15 cellular contexts compared by ENCODE assay signal in genomic region chr6:29349348-29349747, GRCh38. TPM values are rescaled to one million over a fixed set of nuclear protein-coding genes. Genes with fewer than 3 reads are reported as not detected.
"Had no signal": no experiment of that assay in that cellular context is flagged by ENCODE, and none has a peak within 500 bp of the region (broad histone marks: within the 10 kb centered on the region; RNA-seq: fewer than 3 reads in every experiment).

No MANE protein-coding gene starts in this region.

RNA-seq across cellular contexts. Expression of gene OR5V1, which starts 19.3 kb away (rescaled TPM):
- total RNA-seq: stomach, subcutaneous adipose tissue, suprapubic skin, temporal lobe, thoracic aorta, thyroid gland, tibial nerve, transverse colon, upper lobe of left lung, upper lobe of right lung, ureter, urinary bladder, uterus, vagina had no signal
- polyA plus RNA-seq: stomach, thymus, urinary bladder had no signal

RNA-seq across cellular contexts. Expression of gene OR12D3, which starts 25.7 kb away (rescaled TPM):
- total RNA-seq: stomach, subcutaneous adipose tissue, suprapubic skin, temporal lobe, thoracic aorta, thyroid gland, tibial nerve, transverse colon, upper lobe of left lung, upper lobe of right lung, ureter, urinary bladder, uterus, vagina had no signal
- polyA plus RNA-seq: stomach, thymus, urinary bladder had no signal

RNA-seq across cellular contexts. Expression of gene OR12D2, which starts 46.1 kb away (rescaled TPM):
- total RNA-seq: stomach, subcutaneous adipose tissue, suprapubic skin, temporal lobe, thoracic aorta, thyroid gland, tibial nerve, transverse colon, upper lobe of left lung, upper lobe of right lung, ureter, urinary bladder, uterus, vagina had no signal
- polyA plus RNA-seq: stomach, thymus, urinary bladder had no signal

RNA-seq across cellular contexts. Expression of gene OR14J1, which starts 47.8 kb away (rescaled TPM):
- total RNA-seq: subcutaneous adipose tissue, suprapubic skin, temporal lobe, thoracic aorta, thyroid gland, tibial nerve, transverse colon, upper lobe of left lung, upper lobe of right lung, ureter, urinary bladder, uterus had no signal
- polyA plus RNA-seq: stomach, urinary bladder had no signal
